Comparison of ENCODE assay signal across 21 cellular contexts in genomic region chr5:87435144-87435694, GRCh38. TPM values are rescaled to one million over a fixed set of nuclear protein-coding genes. Genes with fewer than 3 reads are reported as not detected.
A peak's percentile ranks its signal among the peaks of the same experiment; 100 is the strongest.
DNase-seq lines count a peak whose midpoint lies in the region; ATAC-seq, FAIRE-seq and TF ChIP-seq lines count a peak whose summit lies in the region.
"Had no signal": no experiment of that assay in that cellular context is flagged by ENCODE, and none has a peak within 500 bp of the region (broad histone marks: within the 10 kb centered on the region; RNA-seq: fewer than 3 reads in every experiment).

No MANE protein-coding gene starts in this region.

- TF ChIP-seq POLR2A in K562 (conservative IDR thresholded peaks at IDR 0.05) (no peak), transverse colon (IDR thresholded peaks at IDR 0.05) (no peak)

- in situ Hi-C loops in K562 (cut with MboI) (no loop called here), transverse colon (cut with MboI; ENCODE audit: low pct_ligation_motif_present in 1 of 4, low pct_unique_long_range_greater_than_20kb in 1 of 4, low sequenced_read_pairs in 3 of 4) (no loop called here)

- no peak overlapping the region for H2AFZ ChIP-seq in K562 (ENCODE audit: low read depth, low read length)

- POLR2A ChIA-PET in K562 (lab: Yijun Ruan, JAX) = no interaction called here

- no peak for TF ChIP-seq RAD21 in K562 (CRISPR knock-in tag; conservative IDR thresholded peaks at IDR 0.05 in 1 of 2, IDR thresholded peaks at IDR 0.05 in 1 of 2)

- intact Hi-C loops in K562 (cut with micrococcal nuclease) (no loop called here), left colon (cut with DNase I, micrococcal nuclease) (no loop called here), transverse colon (cut with DNase I; ENCODE audit: low total_unique reads) (no loop called here)

- no peaks in the 10 kb centered on the region for H3K4me1 Mint-ChIP-seq in osteocyte (ENCODE audit: unreplicated experiment)
- H3K4me1 Mint-ChIP-seq: H9, IgD-negative memory B cell had no signal

- H3K27me3 Mint-ChIP-seq in osteocyte (ENCODE audit: unreplicated experiment) = peaks cover 20% of the 10 kb centered on the region
- H3K27me3 Mint-ChIP-seq: IgD-negative memory B cell had no signal

- H3K36me3 Mint-ChIP-seq in osteocyte (ENCODE audit: unreplicated experiment) = no peaks in the 10 kb centered on the region

- H3K4me3 Mint-ChIP-seq in osteocyte (ENCODE audit: unreplicated experiment) = no peak overlapping the region
- H3K4me3 Mint-ChIP-seq: CD4-positive, alpha-beta T cell; H9; IgD-negative memory B cell had no signal

- CTCF ChIA-PET in K562 (lab: Yijun Ruan, JAX; ENCODE audit: low intra/inter-chr PET ratio) = no interaction called here

- H3K4me2 ChIP-seq in K562 (ENCODE audit: insufficient read depth, low read length) = no peak overlapping the region
- H3K4me2 ChIP-seq: A549 had no signal

- H3K27ac ChIP-seq in K562 (ENCODE audit: extremely low read depth, low read depth, low read length) = no peak overlapping the region
- H3K27ac ChIP-seq in transverse colon = peak overlapping the region; percentile 28 to 59 (median 40)
- H3K27ac ChIP-seq: A549, C4-2B had no signal

- peaks cover 7% of the 10 kb centered on the region for H3K9me3 Mint-ChIP-seq in osteocyte (ENCODE audit: unreplicated experiment)
- H3K9me3 Mint-ChIP-seq: CD4-positive, alpha-beta T cell had no signal

- ATAC-seq in K562 (no peak), left colon (peak; percentile 89), GM21717 (IDR thresholded peaks at IDR 0.05; ENCODE audit: unreplicated experiment) (no peak)
- ATAC-seq: A549, GM12878 had no signal

- H3K4me1 ChIP-seq in K562 (replicated peaks in 1 of 2; ENCODE audit: control insufficient read depth in 2 of 2, insufficient read depth in 2 of 2, low read length in 2 of 2) = no peaks in the 10 kb centered on the region
- H3K4me1 ChIP-seq in transverse colon = peaks cover 0 to 27% (median 7%) of the 10 kb centered on the region in 4 donors
- H3K4me1 ChIP-seq: A549, Caco-2 had no signal

- no peaks in the 10 kb centered on the region for H3K9me1 ChIP-seq in K562 (ENCODE audit: control insufficient read depth, insufficient read depth, low read length)

- H3K79me2 ChIP-seq in K562 (ENCODE audit: control insufficient read depth, insufficient read depth, low read length) = no peaks in the 10 kb centered on the region

- H3K27me3 ChIP-seq in K562 (ENCODE audit: control insufficient read depth in 2 of 2, insufficient read depth in 2 of 2, low read length in 2 of 2) = no peaks in the 10 kb centered on the region
- no peaks in the 10 kb centered on the region for H3K27me3 ChIP-seq in transverse colon

- H4K20me1 ChIP-seq in K562 (replicated peaks; ENCODE audit: control insufficient read depth, insufficient read depth, low read length) = no peaks in the 10 kb centered on the region

- H3K4me3 ChIP-seq in K562 = no peak overlapping the region
- H3K4me3 ChIP-seq in transverse colon = no peak overlapping the region
- H3K4me3 ChIP-seq: A549, GM12878 had no signal

- H3K9ac ChIP-seq in K562 (ENCODE audit: insufficient read depth in 1 of 2, low read depth in 2 of 2, low read length in 2 of 2) = no peak overlapping the region

- TF ChIP-seq CTCF in K562 (IDR thresholded peaks at IDR 0.05 in 2 of 3, conservative IDR thresholded peaks at IDR 0.05 in 1 of 3; ENCODE audit: insufficient read depth in 2 of 3, low read depth in 1 of 3, low read length in 3 of 3) = no peak
- TF ChIP-seq CTCF in transverse colon (IDR thresholded peaks at IDR 0.05) = no peak
- TF ChIP-seq CTCF in osteocyte (IDR thresholded peaks at IDR 0.05) = no peak

- H3K36me3 ChIP-seq in K562 (ENCODE audit: control insufficient read depth, insufficient read depth, low read length) (no peaks in the 10 kb centered on the region), transverse colon (no peaks in the 10 kb centered on the region)

- TF ChIP-seq EP300 in K562 (IDR thresholded peaks at IDR 0.05; ENCODE audit: low read length) = no peak
- TF ChIP-seq EP300 in transverse colon (IDR thresholded peaks at IDR 0.05; ENCODE audit: low read depth) = no peak

- WGBS in K562 (ENCODE audit: insufficient coverage, low coverage, missing lambda C conversion rate) = 0% methylated on average over 2 of the region's 2 CpGs
- WGBS in transverse colon (ENCODE audit: low coverage in 1 of 2), 2 donors = 41 to 48% methylated on average over 2 of the region's 2 CpGs

- no peak overlapping the region for H3K27ac Mint-ChIP-seq in osteocyte (ENCODE audit: unreplicated experiment)
- H3K27ac Mint-ChIP-seq: CD4-positive, alpha-beta T cell; H9; IgD-negative memory B cell had no signal

- BruUV-seq in K562 (replicated peaks; lab: Mats Ljungman, UMichigan) = no TSS peak

- no peaks in the 10 kb centered on the region for H3K9me3 ChIP-seq in K562 (replicated peaks; ENCODE audit: control insufficient read depth, insufficient read depth, low read depth, low read length)
- peaks cover 0 to 5% of the 10 kb centered on the region in 2 donors for H3K9me3 ChIP-seq in transverse colon
- H3K9me3 ChIP-seq: A549, Caco-2 had no signal

- FAIRE-seq in K562 (lab: Jason Lieb, UNC) = peak; percentile 26
- FAIRE-seq: A549, GM12878, HTR-8/SVneo had no signal

- DNase-seq in NCI-H69 (lab: John Stamatoyannopoulos, UW) = peak; percentile 80
- DNase-seq in K562 (ENCODE audit: extremely low read depth in 1 of 4, low spot score in 3 of 4) = no peak
- no peak for DNase-seq in left colon
- no peak for DNase-seq in transverse colon
- no peak for DNase-seq in NCI-H774 (lab: John Stamatoyannopoulos, UW)
- DNase-seq in osteocyte (ENCODE audit: extremely low spot score, unreplicated experiment) = no peak
- DNase-seq: AML-193; Caco-2; CD4-positive, alpha-beta T cell; DMS153; DND-41; EL; GOT3; H9; KG1 had no signal

TF ChIP-seq in K562, 482 proteins besides CTCF, POLR2A, EP300 and RAD21 (continues in another document):
- no peak for TF ChIP-seq HDGF (IDR thresholded peaks at IDR 0.05)
- TF ChIP-seq ZNF778 (CRISPR knock-in tag; IDR thresholded peaks at IDR 0.05) = no peak
- no peak for TF ChIP-seq CUX1 (CRISPR knock-in tag; IDR thresholded peaks at IDR 0.05)

RNA-seq across cellular contexts. Expression of gene CCNH, which starts 22.5 kb away (rescaled TPM):
- 224 and 453 TPM in 2 replicates for total RNA-seq in K562 (2011; cell fraction: chromatin; rRNA removed; ENCODE audit: low replicate concordance)
- 120 and 138 TPM in 2 replicates for total RNA-seq in K562 (2011; cell fraction: nucleolus; rRNA removed)
- total RNA-seq in K562 (2011; cell fraction: nucleoplasm; rRNA removed) = 208 and 348 TPM in 2 replicates
- 139 and 144 TPM in 2 replicates for total RNA-seq in K562 (2014; rRNA removed)
- 182 and 209 TPM in 2 replicates for total RNA-seq in K562 (2014; rRNA removed; fragmentation: Illumina TruSeq; extraction: Trizol)
- 173 and 174 TPM in 2 replicates for total RNA-seq in K562 (2015; rRNA removed; fragmentation: Illumina TruSeq; extraction: Trizol)
- total RNA-seq in K562 (2021) = 100 and 102 TPM in 2 replicates
- polyA plus RNA-seq in K562 (2011; rRNA removed) = 115 and 145 TPM in 2 replicates
- 45.2 and 86.6 TPM in 2 replicates for polyA plus RNA-seq in K562 (2011; cell fraction: cytosol; rRNA removed)
- polyA plus RNA-seq in K562 (2011; cell fraction: nucleus; rRNA removed) = 117 and 120 TPM in 2 replicates
- polyA plus RNA-seq in K562 (2012) = 64.4 and 97.1 TPM in 2 replicates
- polyA plus RNA-seq in K562 (2014; fragmentation: Illumina TruSeq; extraction: Trizol) = 126 and 150 TPM in 2 replicates
- polyA plus RNA-seq in K562 (2014; fragmentation: Nextera tagmentation; extraction: Ambion mirVana) = 100 to 1,000 TPM; 208 to 213 TPM
- 131 and 138 TPM in 2 replicates for polyA plus RNA-seq in K562 (2014; rRNA removed)
- 325 and 352 TPM in 2 replicates for polyA minus RNA-seq in K562 (2011; rRNA and poly(A)+ RNA removed)
- 40.2 and 55.4 TPM in 2 replicates for polyA minus RNA-seq in K562 (2011; cell fraction: cytosol; rRNA and poly(A)+ RNA removed)
- polyA minus RNA-seq in K562 (2011; cell fraction: nucleus; rRNA and poly(A)+ RNA removed) = 405 and 656 TPM in 2 replicates
- total RNA-seq in left colon = 10 to 100 TPM; 40.0 to 47.1 TPM
- total RNA-seq in transverse colon = 100 to 1,000 TPM in 1 of 4 donors, 10 to 100 TPM in 3; 23.9 to 163 (median 68.3) TPM
- total RNA-seq in osteocyte = 31.1 and 32.6 TPM in 2 replicates
